In the genomic region with DNA sequence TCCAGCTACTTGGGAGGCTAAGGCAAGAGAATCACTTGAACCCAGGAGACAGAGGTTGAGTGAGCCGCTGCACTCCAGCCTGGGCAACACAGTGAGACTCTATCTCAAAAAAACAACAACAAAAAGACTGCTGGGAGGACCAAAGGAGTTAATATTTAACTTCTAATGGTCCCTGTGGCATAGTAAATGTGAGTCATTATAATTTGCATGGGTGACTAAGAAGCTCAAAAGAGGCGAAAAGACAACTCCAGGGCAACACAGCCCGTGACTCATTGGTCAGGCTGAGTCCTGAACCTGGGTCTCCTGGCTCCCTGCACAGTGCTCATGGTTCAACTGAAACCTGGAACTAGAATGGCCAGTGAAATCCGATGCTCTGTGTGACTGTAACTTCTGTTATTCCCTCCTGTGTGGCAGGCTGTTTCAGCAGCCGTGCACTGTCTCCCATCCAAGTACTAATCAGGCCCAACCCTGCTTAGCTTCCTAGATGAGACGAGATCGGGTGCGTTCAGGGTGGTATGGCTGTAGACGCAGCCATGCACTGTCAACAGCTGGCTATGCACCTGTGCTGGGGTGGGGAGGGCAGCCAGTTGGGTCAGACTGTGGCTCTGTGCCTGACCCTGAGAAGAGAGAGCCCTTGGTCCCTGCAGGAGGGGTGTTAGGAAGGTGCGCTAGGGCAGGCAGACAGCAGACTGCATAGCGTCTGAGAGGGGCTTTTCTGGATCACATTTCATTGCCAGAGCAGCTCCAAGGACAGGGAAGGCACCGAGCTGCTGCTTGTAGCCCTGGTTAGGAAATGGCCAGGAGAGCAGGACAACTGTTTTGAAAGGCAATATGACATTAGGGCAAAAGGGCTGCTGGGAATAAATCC, we compare ENCODE assay signal across 9 cellular contexts. TPM values are rescaled to one million over a fixed set of nuclear protein-coding genes. Genes with fewer than 3 reads are reported as not detected.
DNase-seq lines count a peak whose midpoint lies in the region; ATAC-seq, FAIRE-seq and TF ChIP-seq lines count a peak whose summit lies in the region.
"Had no signal": no experiment of that assay in that cellular context is flagged by ENCODE, and none has a peak within 500 bp of the region (broad histone marks: within the 10 kb centered on the region; RNA-seq: fewer than 3 reads in every experiment).

No MANE protein-coding gene starts in this region.

- H3K27me3 ChIP-seq in small intestine (ENCODE audit: control insufficient read depth in 2 of 2, insufficient read depth in 2 of 2, low read length in 2 of 2) = no peaks in the 10 kb centered on the region

- 24 to 57% (median 38%) methylated on average over 12 of the region's 12 CpGs for WGBS in small intestine, 3 donors

- intact Hi-C loops in activated CD4-positive, alpha-beta memory T cell treated with anti-CD3 and anti-CD28 coated beads for 36 hours (cut with micrococcal nuclease) = no loop called here
- intact Hi-C loops in activated B cell treated with CpG ODN at 0.5 μM for 24 hours (cut with micrococcal nuclease) = loop anchor here (1.0 kb wide), 1 partner anchor 13 kb away; no protein-coding TSS in a partner anchor

- peak overlapping the region; percentile 63 to 68 for H3K27ac ChIP-seq in small intestine (ENCODE audit: low read depth in 1 of 2, low read length in 1 of 2)

- ATAC-seq in HG02981 (IDR thresholded peaks at IDR 0.05; ENCODE audit: unreplicated experiment) = peak; percentile 82
- ATAC-seq in activated B cell treated with CpG ODN at 0.5 μM for 24 hours (ENCODE audit: low read depth) = peak; percentile 83

- no peak overlapping the region for H3K27ac Mint-ChIP-seq in activated CD4-positive, alpha-beta memory T cell treated with anti-CD3 and anti-CD28 coated beads for 36 hours
- H3K27ac Mint-ChIP-seq in activated CD4-positive, alpha-beta memory T cell treated with anti-CD3 and anti-CD28 coated beads, Interleukin-2, amount 10 ng/mL, durations not matched to agents 7 days and 5 days = no peak overlapping the region
- H3K27ac Mint-ChIP-seq in activated B cell treated with CpG ODN at 0.5 μM for 24 hours = peak overlapping the region; percentile 32

- no peak overlapping the region for H3K4me3 Mint-ChIP-seq in activated CD4-positive, alpha-beta memory T cell treated with anti-CD3 and anti-CD28 coated beads for 36 hours
- no peak overlapping the region for H3K4me3 Mint-ChIP-seq in activated CD4-positive, alpha-beta memory T cell treated with anti-CD3 and anti-CD28 coated beads, Interleukin-2, amount 10 ng/mL, durations not matched to agents 7 days and 5 days
- H3K4me3 Mint-ChIP-seq in activated B cell treated with CpG ODN at 0.5 μM for 24 hours = no peak overlapping the region

- no peaks in the 10 kb centered on the region for H3K9me3 ChIP-seq in small intestine (ENCODE audit: control insufficient read depth, low read depth)

- no peak overlapping the region for H3K4me3 ChIP-seq in small intestine (ENCODE audit: low read depth in 1 of 2, low read length in 2 of 2)

- no peak for TF ChIP-seq CTCF in activated B cell treated with CpG ODN at 0.5 μM for 24 hours (IDR thresholded peaks at IDR 0.05)

- peaks cover 5% of the 10 kb centered on the region for H3K4me1 Mint-ChIP-seq in activated CD4-positive, alpha-beta memory T cell treated with anti-CD3 and anti-CD28 coated beads for 36 hours (ENCODE audit: low read depth)
- H3K4me1 Mint-ChIP-seq in activated CD4-positive, alpha-beta memory T cell treated with anti-CD3 and anti-CD28 coated beads, Interleukin-2, amount 10 ng/mL, durations not matched to agents 7 days and 5 days = no peaks in the 10 kb centered on the region
- H3K4me1 Mint-ChIP-seq in activated B cell treated with CpG ODN at 0.5 μM for 24 hours = peaks cover 25% of the 10 kb centered on the region

- POLR2A ChIA-PET in activated CD4-positive, alpha-beta memory T cell treated with anti-CD3 and anti-CD28 coated beads for 36 hours (lab: Charles Lee) = no interaction called here
- POLR2A ChIA-PET in activated CD4-positive, alpha-beta memory T cell treated with anti-CD3 and anti-CD28 coated beads, Interleukin-2, amount 10 ng/mL, durations not matched to agents 7 days and 5 days (lab: Charles Lee) = no interaction called here
- POLR2A ChIA-PET in activated B cell treated with CpG ODN at 0.5 μM for 24 hours (lab: Charles Lee) = interaction anchor here (0.6 to 3.1 kb wide), 4 partner anchors 11 to 38 kb away, joined by 3 to 34 read pairs (median 4); partner anchors contain the start of gene GPRC5C

- CTCF ChIA-PET in activated CD4-positive, alpha-beta memory T cell treated with anti-CD3 and anti-CD28 coated beads for 36 hours (lab: Charles Lee) = interaction anchor here (1.1 to 4.6 kb wide), 4 partner anchors 39 to 56 kb away, joined by 3 to 16 read pairs (median 8); partner anchors contain the start of gene BTBD17
- CTCF ChIA-PET in activated CD4-positive, alpha-beta memory T cell treated with anti-CD3 and anti-CD28 coated beads, Interleukin-2, amount 10 ng/mL, durations not matched to agents 7 days and 5 days (lab: Charles Lee) = no interaction called here
- CTCF ChIA-PET in activated B cell treated with CpG ODN at 0.5 μM for 24 hours (lab: Charles Lee) = interaction anchor here (1.4 to 1.5 kb wide), 2 partner anchors 36 to 38 kb away, joined by 4 to 5 read pairs; no protein-coding TSS in a partner anchor

- no peaks in the 10 kb centered on the region for H3K9me3 Mint-ChIP-seq in activated CD4-positive, alpha-beta memory T cell treated with anti-CD3 and anti-CD28 coated beads for 36 hours
- no peaks in the 10 kb centered on the region for H3K9me3 Mint-ChIP-seq in activated CD4-positive, alpha-beta memory T cell treated with anti-CD3 and anti-CD28 coated beads, Interleukin-2, amount 10 ng/mL, durations not matched to agents 7 days and 5 days
- H3K9me3 Mint-ChIP-seq in activated B cell treated with CpG ODN at 0.5 μM for 24 hours = peaks cover 1% of the 10 kb centered on the region

- DNase-seq in activated CD4-positive, alpha-beta memory T cell treated with anti-CD3 and anti-CD28 coated beads for 36 hours = peak; percentile 29
- DNase-seq in activated CD4-positive, alpha-beta memory T cell treated with anti-CD3 and anti-CD28 coated beads, Interleukin-2, amount 10 ng/mL, durations not matched to agents 7 days and 5 days = no peak
- DNase-seq in activated B cell treated with CpG ODN at 0.5 μM for 24 hours (no peak), small intestine (peak; percentile 94), SKM-1 (lab: John Stamatoyannopoulos, UW; ENCODE audit: unreplicated experiment) (no peak), AML-193 (lab: John Stamatoyannopoulos, UW) (no peak)
- DNase-seq in stimulated activated CD4-positive, alpha-beta T cell treated with anti-CD3 and anti-CD28 coated beads, Interleukin-4, amount 100 ng/mL, for 4 hours = no peak

- no peak for FAIRE-seq in small intestine (lab: Jason Lieb, UNC)

- no peaks in the 10 kb centered on the region for H3K36me3 ChIP-seq in small intestine (ENCODE audit: control insufficient read depth in 2 of 2, insufficient read depth in 2 of 2, low read length in 2 of 2)

- H3K27me3 Mint-ChIP-seq in activated CD4-positive, alpha-beta memory T cell treated with anti-CD3 and anti-CD28 coated beads for 36 hours = peaks cover 10% of the 10 kb centered on the region
- peaks cover 7% of the 10 kb centered on the region for H3K27me3 Mint-ChIP-seq in activated CD4-positive, alpha-beta memory T cell treated with anti-CD3 and anti-CD28 coated beads, Interleukin-2, amount 10 ng/mL, durations not matched to agents 7 days and 5 days
- peaks cover 8% of the 10 kb centered on the region for H3K27me3 Mint-ChIP-seq in activated B cell treated with CpG ODN at 0.5 μM for 24 hours

- peaks cover 0 to 7% of the 10 kb centered on the region in 2 donors for H3K4me1 ChIP-seq in small intestine (ENCODE audit: control insufficient read depth in 2 of 2, insufficient read depth in 1 of 2, low read depth in 1 of 2, low read length in 1 of 2)

- no peaks in the 10 kb centered on the region for H3K36me3 Mint-ChIP-seq in activated CD4-positive, alpha-beta memory T cell treated with anti-CD3 and anti-CD28 coated beads for 36 hours
- H3K36me3 Mint-ChIP-seq in activated CD4-positive, alpha-beta memory T cell treated with anti-CD3 and anti-CD28 coated beads, Interleukin-2, amount 10 ng/mL, durations not matched to agents 7 days and 5 days (ENCODE audit: low read depth) = no peaks in the 10 kb centered on the region
- no peaks in the 10 kb centered on the region for H3K36me3 Mint-ChIP-seq in activated B cell treated with CpG ODN at 0.5 μM for 24 hours (ENCODE audit: low read depth)

RNA-seq across cellular contexts. Expression of gene GPRC5C, which starts 14.5 kb away (rescaled TPM):
- total RNA-seq in activated CD4-positive, alpha-beta memory T cell treated with anti-CD3 and anti-CD28 coated beads for 36 hours = under 1 TPM; 0.40 to 0.41 TPM
- total RNA-seq in activated CD4-positive, alpha-beta memory T cell treated with anti-CD3 and anti-CD28 coated beads, Interleukin-2, amount 10 ng/mL, durations not matched to agents 7 days and 5 days = 1 to 10 TPM in 1 of 2 experiments, under 1 TPM in 1; 0.68 to 1.2 TPM
- 14.0 and 17.0 TPM in 2 replicates for total RNA-seq in activated B cell treated with CpG ODN at 0.5 μM for 24 hours
- 10 to 100 TPM; 41.3 to 72.8 (median 44.7) TPM for polyA plus RNA-seq in small intestine

RNA-seq across cellular contexts. Expression of gene CD300A, which starts 49.0 kb away (rescaled TPM):
- 10 to 100 TPM; 11.3 to 12.3 TPM for total RNA-seq in activated CD4-positive, alpha-beta memory T cell treated with anti-CD3 and anti-CD28 coated beads for 36 hours
- 10 to 100 TPM; 69.5 to 74.2 TPM for total RNA-seq in activated CD4-positive, alpha-beta memory T cell treated with anti-CD3 and anti-CD28 coated beads, Interleukin-2, amount 10 ng/mL, durations not matched to agents 7 days and 5 days
- total RNA-seq in activated B cell treated with CpG ODN at 0.5 μM for 24 hours = 0.34 and 0.71 TPM in 2 replicates
- polyA plus RNA-seq in small intestine = 1 to 10 TPM; 1.1 to 5.9 (median 5.5) TPM

RNA-seq across cellular contexts. Expression of gene GPR142, which starts 50.1 kb away (rescaled TPM):
- total RNA-seq in activated CD4-positive, alpha-beta memory T cell treated with anti-CD3 and anti-CD28 coated beads for 36 hours = not detected
- under 1 TPM in 1 of 2 experiments, not detected in 1; 0.15 TPM for total RNA-seq in activated CD4-positive, alpha-beta memory T cell treated with anti-CD3 and anti-CD28 coated beads, Interleukin-2, amount 10 ng/mL, durations not matched to agents 7 days and 5 days
- not detected in 2 replicates for total RNA-seq in activated B cell treated with CpG ODN at 0.5 μM for 24 hours
- under 1 TPM in 1 of 3 donors, not detected in 2; 0.19 TPM for polyA plus RNA-seq in small intestine

RNA-seq across cellular contexts. Expression of gene BTBD17, which starts 55.7 kb away (rescaled TPM):
- total RNA-seq in activated CD4-positive, alpha-beta memory T cell treated with anti-CD3 and anti-CD28 coated beads for 36 hours = not detected
- under 1 TPM in 1 of 2 experiments, not detected in 1; 0.18 TPM for total RNA-seq in activated CD4-positive, alpha-beta memory T cell treated with anti-CD3 and anti-CD28 coated beads, Interleukin-2, amount 10 ng/mL, durations not matched to agents 7 days and 5 days
- not detected in 2 replicates for total RNA-seq in activated B cell treated with CpG ODN at 0.5 μM for 24 hours
- polyA plus RNA-seq in small intestine = under 1 TPM in 1 of 3 donors, not detected in 2; 0.15 TPM
- polyA plus RNA-seq: esophagus had no signal

Comparison
In these comparisons a context has a peak if more than half of its experiments do, and no peak if none do; other contexts are left out.
1. DNase-seq: peak in activated CD4-positive, alpha-beta memory T cell treated with anti-CD3 and anti-CD28 coated beads for 36 hours (single experiment) and small intestine (single experiment); none in activated CD4-positive, alpha-beta memory T cell treated with anti-CD3 and anti-CD28 coated beads, Interleukin-2, amount 10 ng/mL, durations not matched to agents 7 days and 5 days (single experiment), activated B cell treated with CpG ODN at 0.5 μM for 24 hours (single experiment), SKM-1 (single experiment), AML-193 (0 of 2) and stimulated activated CD4-positive, alpha-beta T cell treated with anti-CD3 and anti-CD28 coated beads, Interleukin-4, amount 100 ng/mL, for 4 hours (0 of 2).
2. RNA of gene CD300A, which starts 49.0 kb away (total RNA-seq): 69.5 to 74.2 TPM in activated CD4-positive, alpha-beta memory T cell treated with anti-CD3 and anti-CD28 coated beads, Interleukin-2, amount 10 ng/mL, durations not matched to agents 7 days and 5 days; 11.3 to 12.3 TPM in activated CD4-positive, alpha-beta memory T cell treated with anti-CD3 and anti-CD28 coated beads for 36 hours and 0.34 to 0.71 TPM in activated B cell treated with CpG ODN at 0.5 μM for 24 hours; every median in the first group is over 4 times any median in the second.